Comparison of ENCODE assay signal across 1 cellular context in the genomic region with DNA sequence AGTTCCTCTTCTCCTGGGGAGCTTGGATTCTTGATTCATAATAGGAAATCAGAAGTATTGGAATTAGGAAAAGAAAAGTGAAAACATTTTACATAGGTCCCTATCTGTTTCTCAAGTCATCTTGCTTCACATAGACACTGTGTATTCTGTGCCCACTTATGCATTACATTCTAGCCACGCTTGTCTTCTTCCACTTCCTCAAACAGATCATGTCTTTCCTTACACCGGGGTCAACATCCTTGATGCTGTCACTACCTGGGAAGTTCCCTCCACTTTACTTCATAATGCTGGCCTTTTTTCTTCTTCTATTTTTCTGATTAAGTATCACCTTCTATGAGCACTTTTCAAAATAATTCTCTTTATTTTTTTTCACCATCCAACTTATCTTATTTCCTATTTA.
TF ChIP-seq lines count a peak whose summit lies in the region.

No MANE protein-coding gene starts in this region.

TF ChIP-seq in GM12878, 131 proteins besides CTCF, POLR2A, EP300 and RAD21 (continued from another document):
- TF ChIP-seq, protein P1, sequence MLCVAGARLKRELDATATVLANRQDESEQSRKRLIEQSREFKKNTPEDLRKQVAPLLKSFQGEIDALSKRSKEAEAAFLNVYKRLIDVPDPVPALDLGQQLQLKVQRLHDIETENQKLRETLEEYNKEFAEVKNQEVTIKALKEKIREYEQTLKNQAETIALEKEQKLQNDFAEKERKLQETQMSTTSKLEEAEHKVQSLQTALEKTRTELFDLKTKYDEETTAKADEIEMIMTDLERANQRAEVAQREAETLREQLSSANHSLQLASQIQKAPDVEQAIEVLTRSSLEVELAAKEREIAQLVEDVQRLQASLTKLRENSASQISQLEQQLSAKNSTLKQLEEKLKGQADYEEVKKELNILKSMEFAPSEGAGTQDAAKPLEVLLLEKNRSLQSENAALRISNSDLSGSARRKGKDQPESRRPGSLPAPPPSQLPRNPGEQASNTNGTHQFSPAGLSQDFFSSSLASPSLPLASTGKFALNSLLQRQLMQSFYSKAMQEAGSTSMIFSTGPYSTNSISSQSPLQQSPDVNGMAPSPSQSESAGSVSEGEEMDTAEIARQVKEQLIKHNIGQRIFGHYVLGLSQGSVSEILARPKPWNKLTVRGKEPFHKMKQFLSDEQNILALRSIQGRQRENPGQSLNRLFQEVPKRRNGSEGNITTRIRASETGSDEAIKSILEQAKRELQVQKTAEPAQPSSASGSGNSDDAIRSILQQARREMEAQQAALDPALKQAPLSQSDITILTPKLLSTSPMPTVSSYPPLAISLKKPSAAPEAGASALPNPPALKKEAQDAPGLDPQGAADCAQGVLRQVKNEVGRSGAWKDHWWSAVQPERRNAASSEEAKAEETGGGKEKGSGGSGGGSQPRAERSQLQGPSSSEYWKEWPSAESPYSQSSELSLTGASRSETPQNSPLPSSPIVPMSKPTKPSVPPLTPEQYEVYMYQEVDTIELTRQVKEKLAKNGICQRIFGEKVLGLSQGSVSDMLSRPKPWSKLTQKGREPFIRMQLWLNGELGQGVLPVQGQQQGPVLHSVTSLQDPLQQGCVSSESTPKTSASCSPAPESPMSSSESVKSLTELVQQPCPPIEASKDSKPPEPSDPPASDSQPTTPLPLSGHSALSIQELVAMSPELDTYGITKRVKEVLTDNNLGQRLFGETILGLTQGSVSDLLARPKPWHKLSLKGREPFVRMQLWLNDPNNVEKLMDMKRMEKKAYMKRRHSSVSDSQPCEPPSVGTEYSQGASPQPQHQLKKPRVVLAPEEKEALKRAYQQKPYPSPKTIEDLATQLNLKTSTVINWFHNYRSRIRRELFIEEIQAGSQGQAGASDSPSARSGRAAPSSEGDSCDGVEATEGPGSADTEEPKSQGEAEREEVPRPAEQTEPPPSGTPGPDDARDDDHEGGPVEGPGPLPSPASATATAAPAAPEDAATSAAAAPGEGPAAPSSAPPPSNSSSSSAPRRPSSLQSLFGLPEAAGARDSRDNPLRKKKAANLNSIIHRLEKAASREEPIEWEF (IDR thresholded peaks at IDR 0.05; ENCODE audit: insufficient replicate concordance, low read depth, low read length), result no peak
- TF ChIP-seq ZNF384 (IDR thresholded peaks at IDR 0.05; ENCODE audit: borderline replicate concordance, low read depth, low read length) (no peak), ETV6 (conservative IDR thresholded peaks at IDR 0.05 in 1 of 2, IDR thresholded peaks at IDR 0.05 in 1 of 2; ENCODE audit: borderline replicate concordance in 1 of 2, low read depth in 1 of 2) (peak in 1 of 2 experiments; percentile 73; a peak in 1 of 4 replicates), NFIC (IDR thresholded peaks at IDR 0.05; ENCODE audit: low read depth, low read length) (peak; percentile 20; the same call in 1 of the 2 replicates), SPI1 (IDR thresholded peaks at IDR 0.05; ENCODE audit: borderline replicate concordance, insufficient read depth, low read depth, low read length) (peak; percentile 84), RUNX3 (IDR thresholded peaks at IDR 0.05; ENCODE audit: low read length) (peak; percentile 26; the same call in 1 of the 2 replicates), EED (IDR thresholded peaks at IDR 0.05; ENCODE audit: low read depth) (peak; percentile 64)
- TF ChIP-seq, protein P2, sequence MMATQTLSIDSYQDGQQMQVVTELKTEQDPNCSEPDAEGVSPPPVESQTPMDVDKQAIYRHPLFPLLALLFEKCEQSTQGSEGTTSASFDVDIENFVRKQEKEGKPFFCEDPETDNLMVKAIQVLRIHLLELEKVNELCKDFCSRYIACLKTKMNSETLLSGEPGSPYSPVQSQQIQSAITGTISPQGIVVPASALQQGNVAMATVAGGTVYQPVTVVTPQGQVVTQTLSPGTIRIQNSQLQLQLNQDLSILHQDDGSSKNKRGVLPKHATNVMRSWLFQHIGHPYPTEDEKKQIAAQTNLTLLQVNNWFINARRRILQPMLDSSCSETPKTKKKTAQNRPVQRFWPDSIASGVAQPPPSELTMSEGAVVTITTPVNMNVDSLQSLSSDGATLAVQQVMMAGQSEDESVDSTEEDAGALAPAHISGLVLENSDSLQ (IDR thresholded peaks at IDR 0.05), result no peak
